In the genomic region with DNA sequence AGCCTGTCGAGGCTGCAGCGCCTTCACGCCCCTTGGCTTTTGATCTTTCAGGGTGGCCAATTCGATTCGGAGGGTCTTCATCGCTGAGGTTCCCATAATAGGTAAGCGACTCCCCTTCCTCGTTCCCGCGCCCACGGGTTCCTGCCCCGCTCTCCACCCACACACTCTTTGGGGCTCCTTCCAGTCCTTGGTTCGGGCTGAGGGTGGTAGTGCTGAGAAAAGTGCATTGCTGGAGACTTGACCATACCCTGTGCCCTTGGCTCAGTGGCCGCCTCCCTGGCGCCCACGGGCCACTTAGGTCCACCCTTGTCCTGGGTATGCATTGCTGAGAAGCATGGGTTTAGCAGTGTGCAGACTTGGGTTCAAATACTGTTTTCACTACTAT, we compare ENCODE assay signal across 8 cellular contexts. TPM values are rescaled to one million over a fixed set of nuclear protein-coding genes. Genes with fewer than 3 reads are reported as not detected.
DNase-seq lines count a peak whose midpoint lies in the region; ATAC-seq and TF ChIP-seq lines count a peak whose summit lies in the region.

No MANE protein-coding gene starts in this region.

- no peaks in the 10 kb centered on the region for H3K9me3 ChIP-seq in NT2/D1 (ENCODE audit: insufficient read depth, low read length)
- no peaks in the 10 kb centered on the region for H3K9me3 ChIP-seq in endocrine pancreas (ENCODE audit: control insufficient read depth, low read length)

- H3K27me3 ChIP-seq in NT2/D1 (ENCODE audit: insufficient read depth, insufficient read length) (no peaks in the 10 kb centered on the region), endocrine pancreas (ENCODE audit: control insufficient read depth, insufficient read depth, low read length) (no peaks in the 10 kb centered on the region)

- POLR2A ChIA-PET in HEK293T (lab: Yijun Ruan, JAX), result interaction anchor here (1.0 to 3.2 kb wide), 7 partner anchors 9 to 63 kb away, joined by 3 to 27 read pairs (median 5); partner anchors contain the start of genes CIAPIN1 and COQ9

- CTCF ChIA-PET in HEK293T (lab: Yijun Ruan, JAX), result interaction anchor here (0.6 to 2.6 kb wide), 9 partner anchors 11 to 142 kb away, joined by 3 to 10 read pairs (median 4); partner anchors contain the start of genes CIAPIN1 and COQ9

- H3K36me3 ChIP-seq in NT2/D1 (ENCODE audit: insufficient read depth, insufficient read length, low read length) (peaks cover 85% of the 10 kb centered on the region), endocrine pancreas (ENCODE audit: control insufficient read depth, insufficient read depth, low read length) (peaks cover 8% of the 10 kb centered on the region)

- H3K9ac ChIP-seq in NT2/D1 (ENCODE audit: insufficient read length, low read depth) (peak overlapping the region; percentile 94), endocrine pancreas (ENCODE audit: control insufficient read depth, insufficient read depth, low read length) (peak overlapping the region; percentile 83)

- no peak overlapping the region for H3K27ac Mint-ChIP-seq in nephron progenitor cell

- H3K4me1 ChIP-seq in NT2/D1 (ENCODE audit: insufficient read depth, insufficient read length) (peaks cover 3% of the 10 kb centered on the region), endocrine pancreas (ENCODE audit: control insufficient read depth, insufficient read depth, low read length) (peaks cover 6% of the 10 kb centered on the region)

- H3K4me3 ChIP-seq in NT2/D1 (ENCODE audit: insufficient read length, low read depth) (peak overlapping the region; percentile 90), endocrine pancreas (ENCODE audit: control insufficient read depth, insufficient read depth, low read length) (peak overlapping the region; percentile 68)

- no peaks in the 10 kb centered on the region for H3K27me3 Mint-ChIP-seq in nephron progenitor cell (ENCODE audit: low read depth, poor library complexity)

- no peak for TF ChIP-seq CTCF in nephron progenitor cell (IDR thresholded peaks at IDR 0.05)

- peaks cover 13% of the 10 kb centered on the region for H3K4me1 Mint-ChIP-seq in nephron progenitor cell

- peak overlapping the region; percentile 97 for H3K4me3 Mint-ChIP-seq in nephron progenitor cell

- ATAC-seq in GM18498 (IDR thresholded peaks at IDR 0.05; ENCODE audit: unreplicated experiment) (peak; percentile 16), GM21526 (IDR thresholded peaks at IDR 0.05; ENCODE audit: low FRiP score, unreplicated experiment) (no peak)

- H3K36me3 Mint-ChIP-seq in nephron progenitor cell (ENCODE audit: low read depth), result peaks cover 35% of the 10 kb centered on the region

- H3K9me3 Mint-ChIP-seq in nephron progenitor cell, result no peaks in the 10 kb centered on the region

- DNase-seq in NT2/D1 (ENCODE audit: low read depth, low spot score), result no peak
- no peak for DNase-seq in nephron progenitor cell
- DNase-seq in HEK293T (ENCODE audit: extremely low spot score), result no peak
- no peak for DNase-seq in A172 (ENCODE audit: low spot score)
- no peak for DNase-seq in NCI-H446 treated with DMSO at 0.1 percent for 48 hours (lab: John Stamatoyannopoulos, UW)

TF ChIP-seq in HEK293T, 16 proteins besides CTCF, POLR2A, EP300 and RAD21:
- TF ChIP-seq SP1 (IDR thresholded peaks at IDR 0.05), result no peak
- no peak for TF ChIP-seq HDGF (IDR thresholded peaks at IDR 0.05; ENCODE audit: borderline replicate concordance)
- no peak for TF ChIP-seq SUZ12 (IDR thresholded peaks at IDR 0.05)
- TF ChIP-seq ZNF384 (IDR thresholded peaks at IDR 0.05), result no peak
- no peak for TF ChIP-seq FOXK2 (IDR thresholded peaks at IDR 0.05)
- no peak for TF ChIP-seq FOXA1 (IDR thresholded peaks at IDR 0.05)
- no peak for TF ChIP-seq TARDBP (IDR thresholded peaks at IDR 0.05)
- TF ChIP-seq BHLHE40 (IDR thresholded peaks at IDR 0.05; ENCODE audit: borderline replicate concordance), result no peak
- no peak for TF ChIP-seq FOXM1 (IDR thresholded peaks at IDR 0.05; ENCODE audit: borderline replicate concordance)
- no peak for TF ChIP-seq ELF4 (IDR thresholded peaks at IDR 0.05)

RNA-seq across cellular contexts. Expression of gene POLR2C, which starts 0.5 kb away (rescaled TPM):
- total RNA-seq in A172 (2014; rRNA removed; shearing (Covaris generic)), result 141 and 174 TPM in 2 replicates

RNA-seq across cellular contexts. Expression of gene COQ9, which starts 15.7 kb away (rescaled TPM):
- total RNA-seq in A172 (2014; rRNA removed; shearing (Covaris generic)), result 78.9 and 85.6 TPM in 2 replicates

RNA-seq across cellular contexts. Expression of gene CIAPIN1, which starts 15.8 kb away (rescaled TPM):
- 102 and 110 TPM in 2 replicates for total RNA-seq in A172 (2014; rRNA removed; shearing (Covaris generic))

RNA-seq across cellular contexts. Expression of gene DOK4, which starts 23.3 kb away (rescaled TPM):
- total RNA-seq in A172 (2014; rRNA removed; shearing (Covaris generic)), result 61.3 and 78.6 TPM in 2 replicates

RNA-seq across cellular contexts. Expression of gene CCL17, which starts 58.4 kb away (rescaled TPM):
- 3.4 and 14.2 TPM in 2 replicates for total RNA-seq in A172 (2014; rRNA removed; shearing (Covaris generic))
